ENCODE assay signal across 8 cellular contexts in genomic region chr4:152534541-152535231, GRCh38. TPM values are rescaled to one million over a fixed set of nuclear protein-coding genes. Genes with fewer than 3 reads are reported as not detected.
A peak's percentile ranks its signal among the peaks of the same experiment; 100 is the strongest.
DNase-seq lines count a peak whose midpoint lies in the region; ATAC-seq and TF ChIP-seq lines count a peak whose summit lies in the region.

No MANE protein-coding gene starts in this region.

- no peaks in the 10 kb centered on the region for H3K36me3 ChIP-seq in effector memory CD4-positive, alpha-beta T cell (ENCODE audit: control insufficient read depth, insufficient read depth, low read length)

- peak; percentile 62 for DNase-seq in D341Med (ENCODE audit: low spot score)
- DNase-seq in LHCN-M2 (ENCODE audit: low read depth) = peak; percentile 17
- peak; percentile 61 for DNase-seq in activated CD4-positive, alpha-beta T cell treated with anti-CD3 and anti-CD28 coated beads, Interleukin-2, amount 50 U/mL, for 1 hour
- DNase-seq in effector memory CD4-positive, alpha-beta T cell = peak in 2 of 3 donors; percentile 34 to 36
- DNase-seq in mesothelial cell of epicardium (ENCODE audit: low spot score in 2 of 2, unreplicated experiment in 2 of 2) = peak in 1 of 2 experiments; percentile 46
- peak; percentile 30 to 58 (median 39) for DNase-seq in stimulated activated naive CD4-positive, alpha-beta T cell (lab: John Stamatoyannopoulos, UW)
- no peak for DNase-seq in GOT3 (lab: John Stamatoyannopoulos, UW)

- H3K27ac ChIP-seq in effector memory CD4-positive, alpha-beta T cell (ENCODE audit: insufficient read depth, low read length, poor library complexity, severe bottlenecking) = peak overlapping the region; percentile 94

- H3K4me3 ChIP-seq in effector memory CD4-positive, alpha-beta T cell (ENCODE audit: insufficient read depth, low read depth, low read length, poor library complexity, severe bottlenecking) = peak overlapping the region; percentile 85

- H3K9me3 ChIP-seq in effector memory CD4-positive, alpha-beta T cell (ENCODE audit: control insufficient read depth, low read length) = no peaks in the 10 kb centered on the region

- H3K4me3 Mint-ChIP-seq in mesothelial cell of epicardium = peak overlapping the region; percentile 93

- no peak for TF ChIP-seq CTCF in mesothelial cell of epicardium (IDR thresholded peaks at IDR 0.05; ENCODE audit: unreplicated experiment)

- peaks cover 34% of the 10 kb centered on the region for H3K4me1 ChIP-seq in effector memory CD4-positive, alpha-beta T cell (ENCODE audit: control insufficient read depth, insufficient read depth, low read length, poor library complexity, severe bottlenecking)

- H3K27me3 ChIP-seq in effector memory CD4-positive, alpha-beta T cell (replicated peaks; ENCODE audit: control insufficient read depth, insufficient read depth, low read length, poor library complexity, severe bottlenecking) = no peaks in the 10 kb centered on the region

- H3K27ac Mint-ChIP-seq in mesothelial cell of epicardium = peak overlapping the region; percentile 81

- peaks cover 41% of the 10 kb centered on the region for H3K4me1 Mint-ChIP-seq in mesothelial cell of epicardium

- H3K36me3 Mint-ChIP-seq in mesothelial cell of epicardium = peaks cover 6% of the 10 kb centered on the region

- ATAC-seq in HG02763 (IDR thresholded peaks at IDR 0.05; ENCODE audit: unreplicated experiment) = no peak

- H3K9me3 Mint-ChIP-seq in mesothelial cell of epicardium = no peaks in the 10 kb centered on the region

- no peaks in the 10 kb centered on the region for H3K27me3 Mint-ChIP-seq in mesothelial cell of epicardium (ENCODE audit: low read depth)

RNA-seq across cellular contexts. Expression of gene FBXW7, which starts 1.2 kb away (rescaled TPM):
- total RNA-seq in LHCN-M2 (2014; rRNA removed) (18.1 and 20.1 TPM in 2 replicates), mesothelial cell of epicardium (41.2 to 46.4 TPM (median 45.9 TPM) in 3 replicates)
- polyA plus RNA-seq in LHCN-M2 (2012) = 3.7 TPM
